In the genomic region with DNA sequence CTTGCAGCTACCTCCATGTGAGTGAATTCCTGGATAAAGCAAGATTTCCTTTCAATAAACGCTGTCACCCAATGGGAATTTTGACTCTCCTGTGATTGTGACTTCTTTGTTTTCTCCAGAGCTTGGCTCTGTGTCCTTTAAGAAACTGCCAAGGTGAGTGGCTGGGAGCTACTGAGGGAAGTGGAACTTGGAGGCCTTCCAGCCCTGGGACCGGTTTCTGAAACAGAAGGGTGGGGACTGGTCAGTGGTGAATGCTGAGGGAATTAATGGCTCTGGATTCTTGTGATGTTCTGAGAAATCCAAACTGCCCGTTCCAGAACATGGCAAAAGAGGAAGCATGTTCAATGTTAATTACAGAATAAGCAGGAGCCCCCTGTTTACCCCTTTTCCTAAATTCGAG, we compare ENCODE assay signal across 1 cellular context.
TF ChIP-seq lines count a peak whose summit lies in the region.

No MANE protein-coding gene starts in this region.

TF ChIP-seq in IMR-90, 13 proteins besides CTCF, POLR2A, EP300 and RAD21:
- no peak for TF ChIP-seq FOS (IDR thresholded peaks at IDR 0.05; ENCODE audit: low read depth, low read length)
- TF ChIP-seq MAZ (IDR thresholded peaks at IDR 0.05; ENCODE audit: borderline replicate concordance, low read depth, low read length), result no peak
- TF ChIP-seq SMC3 (IDR thresholded peaks at IDR 0.05; ENCODE audit: low read depth, low read length), result no peak
- no peak for TF ChIP-seq MAFK (IDR thresholded peaks at IDR 0.05; ENCODE audit: low read depth, low read length)
- TF ChIP-seq CHD1 (IDR thresholded peaks at IDR 0.05; ENCODE audit: low read depth, low read length), result no peak
- no peak for TF ChIP-seq BHLHE40 (IDR thresholded peaks at IDR 0.05; ENCODE audit: low read depth, low read length)
- TF ChIP-seq MXI1 (IDR thresholded peaks at IDR 0.05; ENCODE audit: borderline replicate concordance, low read depth, low read length), result no peak
- TF ChIP-seq RFX5 (IDR thresholded peaks at IDR 0.05; ENCODE audit: low read depth, low read length), result no peak
- no peak for TF ChIP-seq RCOR1 (IDR thresholded peaks at IDR 0.05; ENCODE audit: insufficient replicate concordance, low read length)
- TF ChIP-seq NFE2L2 (IDR thresholded peaks at IDR 0.05; ENCODE audit: low read depth, low read length), result no peak
- TF ChIP-seq, protein P1, sequence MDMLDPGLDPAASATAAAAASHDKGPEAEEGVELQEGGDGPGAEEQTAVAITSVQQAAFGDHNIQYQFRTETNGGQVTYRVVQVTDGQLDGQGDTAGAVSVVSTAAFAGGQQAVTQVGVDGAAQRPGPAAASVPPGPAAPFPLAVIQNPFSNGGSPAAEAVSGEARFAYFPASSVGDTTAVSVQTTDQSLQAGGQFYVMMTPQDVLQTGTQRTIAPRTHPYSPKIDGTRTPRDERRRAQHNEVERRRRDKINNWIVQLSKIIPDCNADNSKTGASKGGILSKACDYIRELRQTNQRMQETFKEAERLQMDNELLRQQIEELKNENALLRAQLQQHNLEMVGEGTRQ (IDR thresholded peaks at IDR 0.05; ENCODE audit: low read depth, low read length), result no peak
- TF ChIP-seq, protein P2, sequence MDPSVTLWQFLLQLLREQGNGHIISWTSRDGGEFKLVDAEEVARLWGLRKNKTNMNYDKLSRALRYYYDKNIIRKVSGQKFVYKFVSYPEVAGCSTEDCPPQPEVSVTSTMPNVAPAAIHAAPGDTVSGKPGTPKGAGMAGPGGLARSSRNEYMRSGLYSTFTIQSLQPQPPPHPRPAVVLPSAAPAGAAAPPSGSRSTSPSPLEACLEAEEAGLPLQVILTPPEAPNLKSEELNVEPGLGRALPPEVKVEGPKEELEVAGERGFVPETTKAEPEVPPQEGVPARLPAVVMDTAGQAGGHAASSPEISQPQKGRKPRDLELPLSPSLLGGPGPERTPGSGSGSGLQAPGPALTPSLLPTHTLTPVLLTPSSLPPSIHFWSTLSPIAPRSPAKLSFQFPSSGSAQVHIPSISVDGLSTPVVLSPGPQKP (IDR thresholded peaks at IDR 0.05; ENCODE audit: borderline replicate concordance, low read depth, low read length), result no peak
- TF ChIP-seq CEBPB (IDR thresholded peaks at IDR 0.05; ENCODE audit: low read depth, low read length), result no peak
